In genomic region chr13:21683034-21683733, GRCh38 we compare ENCODE assay signal across 15 cellular contexts. TPM values are rescaled to one million over a fixed set of nuclear protein-coding genes. Genes with fewer than 3 reads are reported as not detected.
DNase-seq lines count a peak whose midpoint lies in the region; ATAC-seq, FAIRE-seq and TF ChIP-seq lines count a peak whose summit lies in the region.
"Had no signal": no experiment of that assay in that cellular context is flagged by ENCODE, and none has a peak within 500 bp of the region (broad histone marks: within the 10 kb centered on the region; RNA-seq: fewer than 3 reads in every experiment).

No MANE protein-coding gene starts in this region.

- no peak overlapping the region for H3K9ac ChIP-seq in kidney (ENCODE audit: low read length in 2 of 2)

- peaks cover 0 to 2% of the 10 kb centered on the region in 2 donors for H3K4me1 ChIP-seq in kidney (ENCODE audit: control insufficient read depth in 1 of 2, insufficient read depth in 1 of 2, low read depth in 1 of 2, low read length in 2 of 2)
- H3K4me1 ChIP-seq: HAP-1, stomach had no signal

- H3K4me3 ChIP-seq in kidney (ENCODE audit: low read length in 2 of 2): no peak overlapping the region
- H3K4me3 ChIP-seq: HAP-1, stomach had no signal

- H3K9me3 Mint-ChIP-seq in immature natural killer cell: no peaks in the 10 kb centered on the region
- H3K9me3 Mint-ChIP-seq: CD4-positive, CD25-positive, alpha-beta regulatory T cell had no signal

- peak overlapping the region; percentile 35 to 62 for H3K27ac ChIP-seq in kidney (ENCODE audit: low read depth in 2 of 2, low read length in 2 of 2)
- H3K27ac ChIP-seq: stomach had no signal

- peaks cover 0 to 6% (median 5%) of the 10 kb centered on the region in 3 donors for H3K27me3 Mint-ChIP-seq in immature natural killer cell (ENCODE audit: low read depth in 3 of 3)

- no peak overlapping the region for H3K27ac Mint-ChIP-seq in immature natural killer cell
- H3K27ac Mint-ChIP-seq: CD4-positive, CD25-positive, alpha-beta regulatory T cell; endodermal cell had no signal

- no peaks in the 10 kb centered on the region for H3K36me3 Mint-ChIP-seq in immature natural killer cell

- intact Hi-C loops in kidney (cut with DNase I) (no loop called here), posterior cingulate gyrus (cut with DNase I) (no loop called here)

- no peak for TF ChIP-seq CTCF in kidney (IDR thresholded peaks at IDR 0.05; ENCODE audit: borderline replicate concordance, extremely low read depth, insufficient read depth)

- FAIRE-seq in kidney (lab: Jason Lieb, UNC): no peak

- DNase-seq in AG08396 (ENCODE audit: low spot score) (peak; percentile 76), HCEC 1CT (peak; percentile 67), amniotic epithelial cell (ENCODE audit: low read depth) (peak; percentile 81), kidney (peak; percentile 75), immature natural killer cell (no peak), posterior cingulate gyrus (no peak)
- DNase-seq: activated CD8-positive, alpha-beta memory T cell treated with anti-CD3 and anti-CD28 coated beads for 24 hours; CD4-positive, CD25-positive, alpha-beta regulatory T cell; endodermal cell; NCI-H1092 treated with DMSO at 0.1 percent for 48 hours; occipital lobe; stomach had no signal

- H3K36me3 ChIP-seq in kidney (ENCODE audit: control insufficient read depth in 1 of 2, insufficient read depth in 2 of 2, low read length in 2 of 2): peaks cover 0 to 16% of the 10 kb centered on the region in 2 donors
- H3K36me3 ChIP-seq: HAP-1, stomach had no signal

- H3K4me1 Mint-ChIP-seq in immature natural killer cell: no peaks in the 10 kb centered on the region
- H3K4me1 Mint-ChIP-seq: CD4-positive, CD25-positive, alpha-beta regulatory T cell had no signal

- H3K9me3 ChIP-seq in kidney (ENCODE audit: control insufficient read depth in 1 of 2, low read length in 2 of 2): no peaks in the 10 kb centered on the region
- H3K9me3 ChIP-seq: HAP-1, stomach had no signal

- ATAC-seq in GM18909 (IDR thresholded peaks at IDR 0.05; ENCODE audit: poor library complexity, unreplicated experiment) (no peak), GM19467 (IDR thresholded peaks at IDR 0.05; ENCODE audit: unreplicated experiment) (no peak)

- no peak overlapping the region for H3K4me3 Mint-ChIP-seq in immature natural killer cell
- H3K4me3 Mint-ChIP-seq: CD4-positive, CD25-positive, alpha-beta regulatory T cell; endodermal cell had no signal

RNA-seq across cellular contexts. Expression of gene FGF9, which starts 12.3 kb away (rescaled TPM):
- 8.6 TPM for total RNA-seq in kidney
- 8.5 TPM for polyA plus RNA-seq in kidney (ENCODE audit: insufficient read depth, low read depth, low replicate concordance)
- under 1 TPM in 2 of 3 donors, not detected in 1; 0.26 to 0.40 TPM for polyA plus RNA-seq in immature natural killer cell

Comparison
In these comparisons a context has a peak if more than half of its experiments do, and no peak if none do; other contexts are left out.
1. DNase-seq: peak in AG08396 (single experiment), HCEC 1CT (single experiment), amniotic epithelial cell (single experiment) and kidney (single experiment); none in immature natural killer cell (0 of 3) and posterior cingulate gyrus (0 of 10).